In genomic region chr5:163653526-163653925, GRCh38 we compare ENCODE assay signal across 25 cellular contexts.
"Had no signal": no experiment of that assay in that cellular context is flagged by ENCODE, and none has a peak within 500 bp of the region (broad histone marks: within the 10 kb centered on the region; RNA-seq: fewer than 3 reads in every experiment).

No MANE protein-coding gene starts in this region.

- H3K4me2 ChIP-seq: neural progenitor cell had no signal

- H3K9me3 ChIP-seq: ovary, thoracic aorta, thyroid gland, vagina had no signal

- H3K27ac ChIP-seq: neural progenitor cell, ovary, parathyroid adenoma, psoas muscle, right lobe of liver, sigmoid colon, stomach, thoracic aorta, thyroid gland, tibial nerve, upper lobe of left lung, vagina had no signal

- H3K9ac ChIP-seq: neural progenitor cell, parathyroid adenoma had no signal

- H2AFZ ChIP-seq: neural progenitor cell, parathyroid adenoma had no signal

- H3K4me1 ChIP-seq: neural progenitor cell, parathyroid adenoma, psoas muscle, right lobe of liver, sigmoid colon, stomach, thyroid gland, tibial nerve, upper lobe of left lung, vagina had no signal

- H3K4me3 ChIP-seq: neural progenitor cell, ovary, psoas muscle, right lobe of liver, sigmoid colon, stomach, thoracic aorta, thyroid gland, tibial nerve, upper lobe of left lung, vagina had no signal

- H3K36me3 ChIP-seq: neural progenitor cell, ovary, right lobe of liver, sigmoid colon, stomach, thoracic aorta, thyroid gland, tibial nerve, upper lobe of left lung, vagina had no signal

- H3K27me3 ChIP-seq: neural progenitor cell, ovary, right lobe of liver, sigmoid colon, stomach, thyroid gland, tibial nerve, upper lobe of left lung, vagina had no signal

- H3K79me2 ChIP-seq: parathyroid adenoma had no signal

- ATAC-seq: psoas muscle; right cardiac atrium; right lobe of liver; stimulated activated effector memory CD8-positive, alpha-beta T cell treated with anti-CD3 and anti-CD28 coated beads, Interleukin-12 subunit alpha, Interleukin-12 subunit beta, amount 100 ng/mL, for 72 hours; stimulated activated naive B cell treated with anti-CD40 and anti-IgM and Interleukin-4, amounts not matched to agents 10 μg/mL and 1 μg/mL and 100 μg/mL, for 72 hours had no signal

- DNase-seq: occipital lobe; ovary; posterior cingulate gyrus; psoas muscle; right cardiac atrium; right lobe of liver; sigmoid colon; small intestine; stimulated activated CD4-positive, alpha-beta T cell treated with anti-CD3 and anti-CD28 coated beads, Interleukin-15, amount 100 ng/mL, for 24 hours; stimulated activated CD4-positive, alpha-beta T cell treated with anti-CD3 and anti-CD28 coated beads, Interleukin-2, amount 100 ng/mL, for 24 hours; stimulated activated CD4-positive, alpha-beta T cell treated with anti-CD3 and anti-CD28 coated beads, Interleukin-2, amount 100 ng/mL, for 48 hours; stimulated activated CD4-positive, alpha-beta T cell treated with anti-CD3 and anti-CD28 coated beads, Interleukin-4, amount 100 ng/mL, for 24 hours; stimulated activated naive B cell treated with anti-CD40 and anti-IgM and Interleukin-4, amounts not matched to agents 10 μg/mL and 1 μg/mL and 100 μg/mL, for 72 hours; stimulated activated naive CD4-positive, alpha-beta T cell treated with Interleukin-2 at 50 U/mL for 16 hours; stomach; thyroid gland; trophoblast cell; upper lobe of left lung had no signal

- FAIRE-seq: urothelium cell line had no signal
